In genomic region chr18:77344777-77345507, GRCh38 we compare ENCODE assay signal across 22 cellular contexts.
"Had no signal": no experiment of that assay in that cellular context is flagged by ENCODE, and none has a peak within 500 bp of the region (broad histone marks: within the 10 kb centered on the region; RNA-seq: fewer than 3 reads in every experiment).

No MANE protein-coding gene starts in this region.

- DNase-seq: activated B cell treated with CpG ODN at 0.5 μM for 24 hours; activated CD4-positive, alpha-beta T cell treated with anti-CD3 and anti-CD28 coated beads for 36 hours; activated CD4-positive, alpha-beta T cell treated with anti-CD3 and anti-CD28 coated beads, Interleukin-2, amount 50 U/mL, for 4 hours; activated CD8-positive, alpha-beta memory T cell treated with anti-CD3 and anti-CD28 coated beads for 24 hours; activated CD8-positive, alpha-beta memory T cell treated with anti-CD3 and anti-CD28 coated beads, Interleukin-2, amount 50 U/mL, for 4 hours; activated naive CD4-positive, alpha-beta T cell; activated naive CD8-positive, alpha-beta T cell treated with anti-CD3 and anti-CD28 coated beads for 36 hours; activated T-cell treated with anti-CD3 and anti-CD28 coated beads, Interleukin-2, amount 50 U/mL, for 24 hours; cerebellar nuclear complex; left colon; naive thymus-derived CD4-positive, alpha-beta T cell; posterior cingulate gyrus; spleen; stimulated activated CD4-positive, alpha-beta T cell treated with anti-CD3 and anti-CD28 coated beads, Interleukin-4, amount 100 ng/mL, for 1 hour; stimulated activated naive CD4-positive, alpha-beta T cell treated with Interleukin-2 at 50 U/mL for 16 hours; upper lobe of left lung had no signal

- H3K4me1 Mint-ChIP-seq: activated B cell treated with CpG ODN at 0.5 μM for 24 hours; activated CD4-positive, alpha-beta T cell treated with anti-CD3 and anti-CD28 coated beads for 36 hours; activated naive CD8-positive, alpha-beta T cell treated with anti-CD3 and anti-CD28 coated beads for 36 hours; activated T-helper 17 cell treated with anti-CD3 and anti-CD28 coated beads, Interleukin-2, amount 50 U/mL, for 72 hours; naive thymus-derived CD4-positive, alpha-beta T cell had no signal

- H3K4me3 Mint-ChIP-seq: activated B cell treated with CpG ODN at 0.5 μM for 24 hours; activated CD4-positive, alpha-beta T cell treated with anti-CD3 and anti-CD28 coated beads for 36 hours; activated naive CD8-positive, alpha-beta T cell treated with anti-CD3 and anti-CD28 coated beads for 36 hours; activated T-cell treated with anti-CD3 and anti-CD28 coated beads, Interleukin-2, amount 50 U/mL, for 24 hours; activated T-helper 17 cell treated with anti-CD3 and anti-CD28 coated beads, Interleukin-2, amount 50 U/mL, for 72 hours; naive thymus-derived CD4-positive, alpha-beta T cell; neural progenitor cell; T-helper 1 cell treated with Interleukin-12 subunit alpha and Interleukin-12 subunit beta and Interleukin-4 antibody, amounts not matched to agents 30 μg/mL and 1 μg/mL, for 36 hours had no signal

- H3K27me3 ChIP-seq: neural progenitor cell, upper lobe of left lung had no signal

- H3K9me3 ChIP-seq: thoracic aorta, upper lobe of left lung had no signal

- H3K9me3 Mint-ChIP-seq: activated naive CD8-positive, alpha-beta T cell treated with anti-CD3 and anti-CD28 coated beads for 36 hours; activated T-helper 17 cell treated with anti-CD3 and anti-CD28 coated beads, Interleukin-2, amount 50 U/mL, for 72 hours; neural progenitor cell; T-helper 1 cell treated with Interleukin-12 subunit alpha and Interleukin-12 subunit beta and Interleukin-4 antibody, amounts not matched to agents 30 μg/mL and 1 μg/mL, for 36 hours had no signal

- H3K27ac Mint-ChIP-seq: activated B cell treated with CpG ODN at 0.5 μM for 24 hours; activated CD4-positive, alpha-beta T cell treated with anti-CD3 and anti-CD28 coated beads for 36 hours; activated naive CD8-positive, alpha-beta T cell treated with anti-CD3 and anti-CD28 coated beads for 36 hours; activated T-cell treated with anti-CD3 and anti-CD28 coated beads, Interleukin-2, amount 50 U/mL, for 24 hours; activated T-helper 17 cell treated with anti-CD3 and anti-CD28 coated beads, Interleukin-2, amount 50 U/mL, for 72 hours; naive thymus-derived CD4-positive, alpha-beta T cell; neural progenitor cell; T-helper 1 cell treated with Interleukin-12 subunit alpha and Interleukin-12 subunit beta and Interleukin-4 antibody, amounts not matched to agents 30 μg/mL and 1 μg/mL, for 36 hours had no signal

- H3K4me3 ChIP-seq: heart left ventricle, neural progenitor cell, spleen, thoracic aorta, upper lobe of left lung had no signal

- ATAC-seq: activated CD4-positive, alpha-beta T cell treated with anti-CD3 and anti-CD28 coated beads for 36 hours; activated T-helper 17 cell treated with anti-CD3 and anti-CD28 coated beads, Interleukin-2, amount 50 U/mL, for 72 hours; left colon; naive thymus-derived CD4-positive, alpha-beta T cell had no signal

- H3K4me2 ChIP-seq: neural progenitor cell had no signal

- H3K27ac ChIP-seq: epithelial cell of prostate, neural progenitor cell, spleen, thoracic aorta, upper lobe of left lung had no signal

- H3K4me1 ChIP-seq: neural progenitor cell, spleen, upper lobe of left lung had no signal

- H3K36me3 Mint-ChIP-seq: activated naive CD8-positive, alpha-beta T cell treated with anti-CD3 and anti-CD28 coated beads for 36 hours; naive thymus-derived CD4-positive, alpha-beta T cell; neural progenitor cell had no signal

- H3K36me3 ChIP-seq: heart left ventricle, neural progenitor cell, spleen, thoracic aorta, upper lobe of left lung had no signal

- H2AFZ ChIP-seq: neural progenitor cell had no signal
